In the genomic region with DNA sequence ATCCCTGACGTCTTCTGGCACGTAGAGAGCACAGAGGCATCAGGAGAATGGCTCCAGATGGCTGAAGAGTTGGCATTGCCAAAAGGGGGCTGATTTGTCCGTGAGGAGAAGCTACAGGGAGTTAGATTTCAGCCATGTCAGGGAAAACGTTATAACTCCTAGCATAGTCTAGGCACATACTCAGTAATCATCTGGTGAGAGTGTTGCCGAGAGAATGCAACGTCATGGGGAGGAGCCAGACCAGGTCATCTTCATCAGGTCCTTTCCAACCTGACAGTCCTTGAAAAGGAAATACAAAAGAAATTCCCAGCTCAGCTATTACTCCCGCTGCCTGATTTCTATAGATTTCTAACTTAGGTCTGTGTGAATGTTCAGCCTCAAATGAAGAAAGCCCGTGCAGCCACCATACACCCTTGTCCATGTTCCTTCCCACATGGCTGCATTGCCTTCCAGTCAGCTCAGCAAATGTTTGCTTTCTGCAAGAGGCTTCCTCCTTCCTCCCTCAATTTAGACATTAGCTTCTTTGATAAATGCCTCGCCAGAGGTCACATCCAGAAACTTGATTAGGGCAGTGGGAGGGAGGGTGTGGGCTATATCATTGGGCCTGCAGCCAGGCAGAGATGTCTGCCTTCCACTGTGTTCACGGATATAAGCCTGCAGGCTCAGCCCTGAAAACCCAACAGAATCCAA, we compare ENCODE assay signal across 16 cellular contexts.
DNase-seq lines count a peak whose midpoint lies in the region; ATAC-seq, FAIRE-seq and TF ChIP-seq lines count a peak whose summit lies in the region.
"Had no signal": no experiment of that assay in that cellular context is flagged by ENCODE, and none has a peak within 500 bp of the region (broad histone marks: within the 10 kb centered on the region; RNA-seq: fewer than 3 reads in every experiment).

No MANE protein-coding gene starts in this region.

- BruUV-seq in endothelial cell of umbilical vein (replicated peaks; lab: Mats Ljungman, UMichigan), result no TSS peak

- H3K27me3 Mint-ChIP-seq in activated naive CD4-positive, alpha-beta T cell treated with anti-CD3 and anti-CD28 coated beads for 36 hours (ENCODE audit: low read depth), result no peaks in the 10 kb centered on the region
- H3K27me3 Mint-ChIP-seq: activated naive CD4-positive, alpha-beta T cell treated with anti-CD3 and anti-CD28 coated beads, Interleukin-2, amount 50 U/mL, for 24 hours had no signal

- intact Hi-C loops in endothelial cell of umbilical vein (cut with micrococcal nuclease), result no loop called here
- intact Hi-C loops in gastrocnemius medialis (cut with DNase I; ENCODE audit: low total_unique reads), result no loop called here
- intact Hi-C loops in activated naive CD4-positive, alpha-beta T cell treated with anti-CD3 and anti-CD28 coated beads for 36 hours (cut with micrococcal nuclease), result no loop called here

- no peaks in the 10 kb centered on the region for H3K27me3 ChIP-seq in endothelial cell of umbilical vein (ENCODE audit: control insufficient read depth in 2 of 2, insufficient read depth in 2 of 2, low read length in 2 of 2)
- no peaks in the 10 kb centered on the region for H3K27me3 ChIP-seq in gastrocnemius medialis
- H3K27me3 ChIP-seq: left lung, Peyer's patch had no signal

- TF ChIP-seq CTCF in endothelial cell of umbilical vein (IDR thresholded peaks at IDR 0.05; ENCODE audit: extremely low read depth in 1 of 2, insufficient read depth in 1 of 2, low read depth in 1 of 2, low read length in 2 of 2) (no peak), gastrocnemius medialis (IDR thresholded peaks at IDR 0.05 in 4 of 5, conservative IDR thresholded peaks at IDR 0.05 in 1 of 5) (no peak)

- H3K36me3 ChIP-seq in endothelial cell of umbilical vein (ENCODE audit: control insufficient read depth in 2 of 2, extremely low read depth in 1 of 2, insufficient read depth in 2 of 2, low read length in 2 of 2), result no peaks in the 10 kb centered on the region
- H3K36me3 ChIP-seq in gastrocnemius medialis, result no peaks in the 10 kb centered on the region

- TF ChIP-seq POLR2A in endothelial cell of umbilical vein (IDR thresholded peaks at IDR 0.05; ENCODE audit: low read depth, low read length), result no peak
- no peak for TF ChIP-seq POLR2A in gastrocnemius medialis (IDR thresholded peaks at IDR 0.05)

- peak; percentile 81 for FAIRE-seq in endothelial cell of umbilical vein (lab: Jason Lieb, UNC)
- FAIRE-seq: TTC549 had no signal

- dilution Hi-C loops in endothelial cell of umbilical vein (cut with MboI; ENCODE audit: extremely low pct_ligation_motif_present, low sequenced_read_pairs), result no loop called here

- no peaks in the 10 kb centered on the region for H4K20me1 ChIP-seq in endothelial cell of umbilical vein (replicated peaks; ENCODE audit: control insufficient read depth, extremely low read depth, insufficient read depth, low read length)

- H3K4me1 ChIP-seq in endothelial cell of umbilical vein (ENCODE audit: control insufficient read depth, extremely low read depth, insufficient read depth, low read length) (peaks cover 15% of the 10 kb centered on the region), gastrocnemius medialis (peaks cover 61 to 63% of the 10 kb centered on the region in 2 donors)

- H3K79me2 ChIP-seq in endothelial cell of umbilical vein (ENCODE audit: control insufficient read depth, insufficient read depth, low read length), result no peaks in the 10 kb centered on the region

- H3K4me3 ChIP-seq in endothelial cell of umbilical vein (replicated peaks in 1 of 3; ENCODE audit: insufficient read depth in 1 of 3, low read depth in 1 of 3, low read length in 3 of 3), result no peak overlapping the region
- no peak overlapping the region for H3K4me3 ChIP-seq in gastrocnemius medialis
- H3K4me3 ChIP-seq: left lung, Peyer's patch had no signal

- H2AFZ ChIP-seq in endothelial cell of umbilical vein (ENCODE audit: low read depth, low read length), result no peak overlapping the region

- POLR2A ChIA-PET in endothelial cell of umbilical vein (lab: Charles Lee), result no interaction called here

- CTCF ChIA-PET in endothelial cell of umbilical vein (lab: Charles Lee), result interaction anchor here (0.8 kb wide), 1 partner anchor 16 kb away, joined by 3 read pairs; no protein-coding TSS in a partner anchor
- CTCF ChIA-PET in activated naive CD4-positive, alpha-beta T cell treated with anti-CD3 and anti-CD28 coated beads for 36 hours (lab: Charles Lee), result no interaction called here

- peaks cover 6% of the 10 kb centered on the region for H3K36me3 Mint-ChIP-seq in activated naive CD4-positive, alpha-beta T cell treated with anti-CD3 and anti-CD28 coated beads for 36 hours (ENCODE audit: low read depth)

- H3K9me1 ChIP-seq in endothelial cell of umbilical vein (replicated peaks; ENCODE audit: control insufficient read depth, extremely low read depth, insufficient read depth, low read length), result no peaks in the 10 kb centered on the region

- no peak overlapping the region for H3K27ac Mint-ChIP-seq in activated naive CD4-positive, alpha-beta T cell treated with anti-CD3 and anti-CD28 coated beads for 36 hours
- H3K27ac Mint-ChIP-seq: activated naive CD4-positive, alpha-beta T cell treated with anti-CD3 and anti-CD28 coated beads, Interleukin-2, amount 50 U/mL, for 24 hours had no signal

- peaks cover 1% of the 10 kb centered on the region for H3K4me1 Mint-ChIP-seq in activated naive CD4-positive, alpha-beta T cell treated with anti-CD3 and anti-CD28 coated beads for 36 hours (ENCODE audit: low read depth)

- H3K9me3 Mint-ChIP-seq in activated naive CD4-positive, alpha-beta T cell treated with anti-CD3 and anti-CD28 coated beads for 36 hours, result no peaks in the 10 kb centered on the region
- H3K9me3 Mint-ChIP-seq: activated naive CD4-positive, alpha-beta T cell treated with anti-CD3 and anti-CD28 coated beads, Interleukin-2, amount 50 U/mL, for 24 hours; CD14-positive monocyte had no signal

- no peak overlapping the region for H3K4me3 Mint-ChIP-seq in activated naive CD4-positive, alpha-beta T cell treated with anti-CD3 and anti-CD28 coated beads for 36 hours
- H3K4me3 Mint-ChIP-seq: activated naive CD4-positive, alpha-beta T cell treated with anti-CD3 and anti-CD28 coated beads, Interleukin-2, amount 50 U/mL, for 24 hours; CD14-positive monocyte had no signal

- no peak for ATAC-seq in gastrocnemius medialis
- no peak for ATAC-seq in HG02763 (IDR thresholded peaks at IDR 0.05; ENCODE audit: unreplicated experiment)
- ATAC-seq in GM21381 (IDR thresholded peaks at IDR 0.05; ENCODE audit: unreplicated experiment), result no peak
- ATAC-seq: left lung had no signal

- peak; percentile 40 for DNase-seq in DMS 273 treated with DMSO at 0.1 percent for 48 hours (lab: John Stamatoyannopoulos, UW)
- DNase-seq in NCI-H69 (lab: John Stamatoyannopoulos, UW), result peak; percentile 19
- DNase-seq in endothelial cell of umbilical vein (ENCODE audit: low read depth, low spot score), result no peak
- DNase-seq in gastrocnemius medialis, result no peak
- DNase-seq in activated naive CD4-positive, alpha-beta T cell treated with anti-CD3 and anti-CD28 coated beads for 36 hours, result no peak
- no peak for DNase-seq in activated CD4-positive, alpha-beta T cell treated with anti-CD3 and anti-CD28 coated beads, Interleukin-2, amount 50 U/mL, for 1 hour
- DNase-seq: cortex of kidney, foreskin melanocyte, GF-D8, left lung, Peyer's patch had no signal

- H3K9me3 ChIP-seq in endothelial cell of umbilical vein (replicated peaks; ENCODE audit: control insufficient read depth, insufficient read depth, low read length), result no peaks in the 10 kb centered on the region
- no peaks in the 10 kb centered on the region for H3K9me3 ChIP-seq in gastrocnemius medialis
- H3K9me3 ChIP-seq: left lung, Peyer's patch had no signal

- in situ Hi-C loops in gastrocnemius medialis (cut with MboI; ENCODE audit: low sequenced_read_pairs in 4 of 4), result no loop called here

- H3K27ac ChIP-seq in endothelial cell of umbilical vein (ENCODE audit: insufficient read depth, low read depth, low read length) (no peak overlapping the region), gastrocnemius medialis (peak overlapping the region; percentile 41 to 74 (median 56))

- H3K4me2 ChIP-seq in endothelial cell of umbilical vein (ENCODE audit: insufficient read depth, low read length), result no peak overlapping the region

- no peak overlapping the region for H3K9ac ChIP-seq in endothelial cell of umbilical vein (replicated peaks; ENCODE audit: extremely low read depth, insufficient read depth, low read length)

TF ChIP-seq in endothelial cell of umbilical vein, 7 proteins besides CTCF, POLR2A, EP300 and RAD21:
- no peak for TF ChIP-seq GATA2 (IDR thresholded peaks at IDR 0.05; ENCODE audit: insufficient read depth, insufficient read length, low read depth, low read length)
- no peak for TF ChIP-seq POLR2AphosphoS5 (IDR thresholded peaks at IDR 0.05; ENCODE audit: insufficient read depth, low read depth, low read length)
- no peak for TF ChIP-seq FOS (IDR thresholded peaks at IDR 0.05; ENCODE audit: borderline replicate concordance, insufficient read depth, low read length)
- TF ChIP-seq, protein P1, sequence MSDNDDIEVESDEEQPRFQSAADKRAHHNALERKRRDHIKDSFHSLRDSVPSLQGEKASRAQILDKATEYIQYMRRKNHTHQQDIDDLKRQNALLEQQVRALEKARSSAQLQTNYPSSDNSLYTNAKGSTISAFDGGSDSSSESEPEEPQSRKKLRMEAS (IDR thresholded peaks at IDR 0.05; ENCODE audit: insufficient read depth, insufficient read length), result no peak
- TF ChIP-seq EZH2 (IDR thresholded peaks at IDR 0.05; ENCODE audit: borderline replicate concordance, low read depth, low read length, severe bottlenecking), result no peak
- no peak for TF ChIP-seq MYC (IDR thresholded peaks at IDR 0.05; ENCODE audit: low read depth, low read length)
- TF ChIP-seq JUN (IDR thresholded peaks at IDR 0.05; ENCODE audit: borderline replicate concordance, insufficient read depth, insufficient read length, low read depth), result no peak

Comparison
In these comparisons a context has a peak if more than half of its experiments do, and no peak if none do; other contexts are left out.
1. DNase-seq: peak in DMS 273 treated with DMSO at 0.1 percent for 48 hours (single experiment) and NCI-H69 (single experiment); none in endothelial cell of umbilical vein (single experiment), gastrocnemius medialis (0 of 2), activated naive CD4-positive, alpha-beta T cell treated with anti-CD3 and anti-CD28 coated beads for 36 hours (single experiment) and activated CD4-positive, alpha-beta T cell treated with anti-CD3 and anti-CD28 coated beads, Interleukin-2, amount 50 U/mL, for 1 hour (single experiment).